In the genomic region with DNA sequence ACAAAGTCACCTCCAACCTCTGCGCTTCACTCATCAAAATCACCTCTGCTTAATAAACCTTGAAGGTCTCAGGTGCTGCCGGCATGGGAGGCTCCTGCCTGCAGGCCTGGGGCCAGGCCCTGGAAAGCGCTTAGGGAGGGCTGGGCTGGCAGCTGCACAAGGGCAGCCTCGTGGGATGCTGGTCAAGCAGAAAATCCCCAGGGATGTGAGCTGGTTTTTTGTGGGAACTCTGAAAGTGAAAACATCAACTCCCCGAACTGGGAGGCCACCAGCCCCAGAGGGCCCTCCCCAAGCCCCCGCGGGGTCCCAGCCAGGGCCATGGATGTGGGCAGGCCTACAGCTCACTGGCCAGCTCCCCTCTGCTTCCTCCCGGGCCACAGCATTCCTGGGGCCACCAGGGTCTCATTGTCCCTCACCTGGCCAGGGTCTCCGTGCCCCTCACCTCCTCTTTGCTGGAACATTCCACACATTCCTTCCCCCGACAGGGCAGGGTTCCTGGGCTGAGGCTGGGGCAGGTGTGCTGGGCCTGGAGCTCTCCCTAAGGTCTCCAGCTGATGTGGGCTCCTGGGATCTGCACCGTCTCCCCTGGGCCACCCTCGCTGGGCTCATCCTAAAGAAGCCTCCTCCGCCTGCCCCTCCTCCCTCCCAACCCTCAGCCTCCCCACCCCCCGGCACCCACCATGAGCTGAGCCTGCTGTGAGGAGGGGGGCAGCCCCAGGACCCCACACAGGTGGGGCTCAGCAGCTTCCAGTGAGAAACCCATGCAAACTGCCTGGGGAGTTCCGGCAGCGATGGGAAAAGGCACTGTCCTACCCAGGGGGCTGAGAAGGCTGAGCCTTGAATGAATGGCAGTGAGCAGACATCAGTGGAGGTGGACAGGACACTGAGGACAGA, we compare ENCODE assay signal across 13 cellular contexts. TPM values are rescaled to one million over a fixed set of nuclear protein-coding genes. Genes with fewer than 3 reads are reported as not detected.
DNase-seq lines count a peak whose midpoint lies in the region; ATAC-seq and TF ChIP-seq lines count a peak whose summit lies in the region.
"Had no signal": no experiment of that assay in that cellular context is flagged by ENCODE, and none has a peak within 500 bp of the region (broad histone marks: within the 10 kb centered on the region; RNA-seq: fewer than 3 reads in every experiment).

No MANE protein-coding gene starts in this region.

- no peaks in the 10 kb centered on the region for H4K20me1 ChIP-seq in PC-3 (ENCODE audit: low read length)

- H3K36me3 Mint-ChIP-seq in endodermal cell (ENCODE audit: low read depth): no peaks in the 10 kb centered on the region
- H3K36me3 Mint-ChIP-seq: activated CD4-positive, alpha-beta memory T cell treated with anti-CD3 and anti-CD28 coated beads for 36 hours had no signal

- POLR2A ChIA-PET in PC-3 (lab: Charles Lee; ENCODE audit: unreplicated experiment): no interaction called here

- 78 to 80% methylated on average over 8 to 16 of the region's 16 CpGs for WGBS in endodermal cell (ENCODE audit: insufficient coverage in 1 of 2, insufficient read length in 1 of 2), 2 experiments
- whole genome bisulfite sequencing in thyroid gland, 2 donors: 46 to 50% methylated on average over 7 to 16 of the region's 16 CpGs

- CTCF ChIA-PET in PC-3 (lab: Charles Lee): interaction anchor here (0.7 kb wide), 1 partner anchor 657 kb away, joined by 3 read pairs; no protein-coding TSS in a partner anchor

- no peaks in the 10 kb centered on the region for H3F3A ChIP-seq in PC-3 (ENCODE audit: low read length, unreplicated experiment)

- H3K36me3 ChIP-seq in endodermal cell (ENCODE audit: control insufficient read depth, insufficient read depth, low read length): no peaks in the 10 kb centered on the region
- no peaks in the 10 kb centered on the region for H3K36me3 ChIP-seq in lower lobe of right lung
- H3K36me3 ChIP-seq in thyroid gland: no peaks in the 10 kb centered on the region
- no peaks in the 10 kb centered on the region for H3K36me3 ChIP-seq in PC-3 (ENCODE audit: low read depth, low read length)

- no peaks in the 10 kb centered on the region for H3K27me3 ChIP-seq in endodermal cell (ENCODE audit: control insufficient read depth, insufficient read depth, low read length, poor library complexity, severe bottlenecking)
- no peaks in the 10 kb centered on the region for H3K27me3 ChIP-seq in lower lobe of right lung (ENCODE audit: low read depth)
- H3K27me3 ChIP-seq in thyroid gland: no peaks in the 10 kb centered on the region
- no peaks in the 10 kb centered on the region for H3K27me3 ChIP-seq in PC-3 (ENCODE audit: low read length)

- H3K27ac ChIP-seq in endodermal cell (ENCODE audit: low read depth, low read length) (no peak overlapping the region), lower lobe of right lung (no peak overlapping the region), thyroid gland (peak overlapping the region; percentile 70 to 91 (median 85)), PC-3 (ENCODE audit: low read length) (no peak overlapping the region)
- H3K27ac ChIP-seq: HL-60 had no signal

- H3K4me3 Mint-ChIP-seq in endodermal cell: no peak overlapping the region
- H3K4me3 Mint-ChIP-seq: activated CD4-positive, alpha-beta memory T cell treated with anti-CD3 and anti-CD28 coated beads for 36 hours; activated naive CD8-positive, alpha-beta T cell treated with anti-CD3 and anti-CD28 coated beads, Interleukin-2, amount 50 U/mL, for 24 hours had no signal

- no peaks in the 10 kb centered on the region for H3K9me3 ChIP-seq in endodermal cell (ENCODE audit: control insufficient read depth, low read length)
- no peaks in the 10 kb centered on the region for H3K9me3 ChIP-seq in lower lobe of right lung
- no peaks in the 10 kb centered on the region for H3K9me3 ChIP-seq in thyroid gland
- no peaks in the 10 kb centered on the region for H3K9me3 ChIP-seq in PC-3 (ENCODE audit: low read length)

- no peak overlapping the region for H3K4me2 ChIP-seq in PC-3 (ENCODE audit: low read length)

- ATAC-seq in lower lobe of right lung (no peak), GM21825 (IDR thresholded peaks at IDR 0.05; ENCODE audit: unreplicated experiment) (no peak), PC-3 (no peak)
- ATAC-seq: activated naive CD8-positive, alpha-beta T cell treated with anti-CD3 and anti-CD28 coated beads, Interleukin-2, amount 50 U/mL, for 24 hours had no signal

- TF ChIP-seq CTCF in endodermal cell (conservative IDR thresholded peaks at IDR 0.05) (no peak), lower lobe of right lung (IDR thresholded peaks at IDR 0.05) (no peak), thyroid gland (IDR thresholded peaks at IDR 0.05) (no peak), PC-3 (conservative IDR thresholded peaks at IDR 0.05; ENCODE audit: low read depth, low read length) (no peak)

- DNase-seq in activated CD8-positive, alpha-beta memory T cell treated with anti-CD3 and anti-CD28 coated beads, Interleukin-2, amount 50 U/mL, for 4 hours: peak; percentile 9
- DNase-seq in activated CD8-positive, alpha-beta memory T cell treated with anti-CD3 and anti-CD28 coated beads for 24 hours: no peak
- DNase-seq in endodermal cell (peak; percentile 77), lower lobe of right lung (peak; percentile 38), thyroid gland (peak; percentile 85 to 89), PC-3 (no peak)
- DNase-seq in stimulated activated CD4-positive, alpha-beta T cell treated with anti-CD3 and anti-CD28 coated beads, Interleukin-15, amount 100 ng/mL, for 24 hours: no peak
- DNase-seq: activated CD4-positive, alpha-beta memory T cell treated with anti-CD3 and anti-CD28 coated beads for 36 hours; activated naive CD8-positive, alpha-beta T cell treated with anti-CD3 and anti-CD28 coated beads, Interleukin-2, amount 50 U/mL, for 24 hours; effector memory CD4-positive, alpha-beta T cell; NCI-H524 treated with DMSO at 0.1 percent for 48 hours had no signal

- H3K9me2 ChIP-seq in PC-3 (replicated peaks; ENCODE audit: low read length): no peaks in the 10 kb centered on the region

- no peak overlapping the region for H3K4me3 ChIP-seq in endodermal cell (ENCODE audit: low read length)
- no peak overlapping the region for H3K4me3 ChIP-seq in lower lobe of right lung
- H3K4me3 ChIP-seq in thyroid gland (replicated peaks in 1 of 3): no peak overlapping the region
- no peak overlapping the region for H3K4me3 ChIP-seq in PC-3 (ENCODE audit: low read length)

- no peak for TF ChIP-seq POLR2A in thyroid gland (IDR thresholded peaks at IDR 0.05)

- peaks cover 13% of the 10 kb centered on the region for H3K4me1 Mint-ChIP-seq in endodermal cell

- H3K27ac Mint-ChIP-seq in endodermal cell: no peak overlapping the region
- H3K27ac Mint-ChIP-seq: activated CD4-positive, alpha-beta memory T cell treated with anti-CD3 and anti-CD28 coated beads for 36 hours; activated naive CD8-positive, alpha-beta T cell treated with anti-CD3 and anti-CD28 coated beads, Interleukin-2, amount 50 U/mL, for 24 hours had no signal

- H3K9ac ChIP-seq in endodermal cell (ENCODE audit: extremely low read depth, low read length, poor library complexity, severe bottlenecking) (no peak overlapping the region), PC-3 (ENCODE audit: low read length) (no peak overlapping the region)

- intact Hi-C loops in lower lobe of right lung (cut with DNase I) (no loop called here), thyroid gland (cut with DNase I) (no loop called here), PC-3 (cut with micrococcal nuclease) (no loop called here)

- no peaks in the 10 kb centered on the region for H3K79me2 ChIP-seq in PC-3 (ENCODE audit: low read length)

- H2AFZ ChIP-seq in PC-3 (ENCODE audit: low read length): no peak overlapping the region

- H3K27me3 Mint-ChIP-seq in endodermal cell (ENCODE audit: insufficient read depth): no peaks in the 10 kb centered on the region

- no TSS peak for BruUV-seq in PC-3 (replicated peaks; lab: Mats Ljungman, UMichigan)

- peaks cover 2% of the 10 kb centered on the region for H3K9me3 Mint-ChIP-seq in endodermal cell
- H3K9me3 Mint-ChIP-seq: activated CD4-positive, alpha-beta memory T cell treated with anti-CD3 and anti-CD28 coated beads for 36 hours; activated naive CD8-positive, alpha-beta T cell treated with anti-CD3 and anti-CD28 coated beads, Interleukin-2, amount 50 U/mL, for 24 hours had no signal

- H3K4me1 ChIP-seq in endodermal cell (ENCODE audit: control insufficient read depth, insufficient read depth, low read length) (peaks cover 10% of the 10 kb centered on the region), lower lobe of right lung (peaks cover 45% of the 10 kb centered on the region), thyroid gland (peaks cover 24 to 64% of the 10 kb centered on the region in 2 donors), PC-3 (ENCODE audit: insufficient read depth, low read length) (peaks cover 5% of the 10 kb centered on the region; the same call in 1 of the 2 replicates)

RNA-seq across cellular contexts. Expression of gene POFUT2, which starts 36.0 kb away (rescaled TPM):
- total RNA-seq in endodermal cell (10 to 100 TPM; 49.0 to 73.3 TPM), lower lobe of right lung (29.1 TPM), thyroid gland (10 to 100 TPM; 20.2 to 52.2 (median 40.5) TPM), PC-3 (2014; rRNA removed) (19.6 and 28.2 TPM in 2 replicates)
- 55.1 TPM for polyA plus RNA-seq in endodermal cell (2013, experiment 1 of 2)
- 46.9 TPM for polyA plus RNA-seq in endodermal cell (2013, experiment 2 of 2)

Comparison
In these comparisons a context has a peak if more than half of its experiments do, and no peak if none do; other contexts are left out.
1. DNase-seq: peak in activated CD8-positive, alpha-beta memory T cell treated with anti-CD3 and anti-CD28 coated beads, Interleukin-2, amount 50 U/mL, for 4 hours (single experiment), endodermal cell (single experiment), lower lobe of right lung (single experiment) and thyroid gland (2 of 2); none in activated CD8-positive, alpha-beta memory T cell treated with anti-CD3 and anti-CD28 coated beads for 24 hours (single experiment), PC-3 (single experiment) and stimulated activated CD4-positive, alpha-beta T cell treated with anti-CD3 and anti-CD28 coated beads, Interleukin-15, amount 100 ng/mL, for 24 hours (single experiment).
2. H3K27ac ChIP-seq: peak in thyroid gland (3 of 3); none in endodermal cell (single experiment), lower lobe of right lung (single experiment) and PC-3 (single experiment).